ENCODE assay signal across 1 cellular context in genomic region chr19:8321067-8321759, GRCh38.
TF ChIP-seq lines count a peak whose summit lies in the region.

Gene NDUFA7, minus strand, starts transcription at chr19:8321375. Its CDS starts 17 bp downstream, at chr19:8321358.
Gene RPS28, plus strand, starts transcription at chr19:8321496. Its CDS starts 35 bp downstream, at chr19:8321531.

TF ChIP-seq in HepG2, 621 proteins besides CTCF, POLR2A, EP300 and RAD21 (continued from another document and continues in another):
- peak; percentile 67; the same call in 1 of the 2 replicates for TF ChIP-seq ZBTB25 (CRISPR knock-in tag; IDR thresholded peaks at IDR 0.05)
- 0 out of 2 replicates have a peak, but pooled peaks have one; percentile 50 for TF ChIP-seq KLF12 (CRISPR knock-in tag; IDR thresholded peaks at IDR 0.05; ENCODE audit: borderline replicate concordance)
- no peak for TF ChIP-seq ZNF496 (CRISPR knock-in tag; IDR thresholded peaks at IDR 0.05; ENCODE audit: insufficient replicate concordance)
- TF ChIP-seq ZFP36L2 (CRISPR knock-in tag; IDR thresholded peaks at IDR 0.05): no peak
- peak; percentile 88 for TF ChIP-seq GABPB1 (CRISPR knock-in tag; IDR thresholded peaks at IDR 0.05)
- peak; percentile 87 for TF ChIP-seq HNRNPK (IDR thresholded peaks at IDR 0.05; ENCODE audit: low read depth, low read length, poor library complexity, severe bottlenecking)
- TF ChIP-seq ELF4 (CRISPR knock-in tag; IDR thresholded peaks at IDR 0.05; ENCODE audit: borderline replicate concordance): 0 out of 2 replicates have a peak, but pooled peaks have one; percentile 52
- peak; percentile 40; the same call in 1 of the 2 replicates for TF ChIP-seq SNAPC2 (CRISPR knock-in tag; IDR thresholded peaks at IDR 0.05)
- no peak for TF ChIP-seq ZNF703 (CRISPR knock-in tag; IDR thresholded peaks at IDR 0.05; ENCODE audit: borderline replicate concordance)
- TF ChIP-seq ZBTB20 (CRISPR knock-in tag; IDR thresholded peaks at IDR 0.05; ENCODE audit: borderline replicate concordance, low read depth): no peak; the same call in 1 of the 2 replicates
- TF ChIP-seq MTERF4 (CRISPR knock-in tag; IDR thresholded peaks at IDR 0.05): no peak
- TF ChIP-seq SCMH1 (CRISPR knock-in tag; IDR thresholded peaks at IDR 0.05; ENCODE audit: borderline replicate concordance): no peak
- TF ChIP-seq CHD2 (IDR thresholded peaks at IDR 0.05; ENCODE audit: low read depth, low read length): peak; percentile 98
- TF ChIP-seq RXRA (CRISPR knock-in tag; IDR thresholded peaks at IDR 0.05): no peak
- TF ChIP-seq ZNF7 (CRISPR knock-in tag; IDR thresholded peaks at IDR 0.05): no peak
- no peak for TF ChIP-seq FLYWCH1 (CRISPR knock-in tag; IDR thresholded peaks at IDR 0.05)
- TF ChIP-seq AFF4 (CRISPR knock-in tag; IDR thresholded peaks at IDR 0.05): no peak
- TF ChIP-seq CBX2 (IDR thresholded peaks at IDR 0.05; ENCODE audit: low read depth, low read length): no peak
- TF ChIP-seq CBX2 (CRISPR knock-in tag; IDR thresholded peaks at IDR 0.05; ENCODE audit: low read depth): no peak
- no peak; the same call in 1 of the 2 replicates for TF ChIP-seq SATB2 (CRISPR knock-in tag; IDR thresholded peaks at IDR 0.05)
- TF ChIP-seq TARDBP (CRISPR knock-in tag; IDR thresholded peaks at IDR 0.05): peak; percentile 87
- peak; percentile 58; the same call in 1 of the 2 replicates for TF ChIP-seq STAT6 (CRISPR knock-in tag; IDR thresholded peaks at IDR 0.05; ENCODE audit: borderline replicate concordance)
- TF ChIP-seq ZBTB49 (CRISPR knock-in tag; IDR thresholded peaks at IDR 0.05; ENCODE audit: borderline replicate concordance): no peak
- TF ChIP-seq ZNF431 (CRISPR knock-in tag; IDR thresholded peaks at IDR 0.05; ENCODE audit: borderline replicate concordance, low read depth): peak; percentile 73
- peak; percentile 83 for TF ChIP-seq ZNF331 (CRISPR knock-in tag; IDR thresholded peaks at IDR 0.05)
- 0 out of 2 replicates have a peak, but pooled peaks have one; percentile 76 for TF ChIP-seq ZNF354B (CRISPR knock-in tag; IDR thresholded peaks at IDR 0.05)
- no peak for TF ChIP-seq PPARG (CRISPR knock-in tag; conservative IDR thresholded peaks at IDR 0.05)
- no peak for TF ChIP-seq FOXP4 (CRISPR knock-in tag; IDR thresholded peaks at IDR 0.05)
- 0 out of 2 replicates have a peak, but pooled peaks have one; percentile 45 for TF ChIP-seq SRY (CRISPR knock-in tag; IDR thresholded peaks at IDR 0.05)
- no peak for TF ChIP-seq TSC22D2 (CRISPR knock-in tag; IDR thresholded peaks at IDR 0.05; ENCODE audit: borderline replicate concordance)
- TF ChIP-seq ZNF761 (CRISPR knock-in tag; conservative IDR thresholded peaks at IDR 0.05): peak; percentile 67; the same call in 1 of the 2 replicates
- no peak for TF ChIP-seq ZNF543 (CRISPR knock-in tag; IDR thresholded peaks at IDR 0.05)
- peak; percentile 44 for TF ChIP-seq ZNF407 (CRISPR knock-in tag; IDR thresholded peaks at IDR 0.05; ENCODE audit: not compliant biosample characterization)
- no peak for TF ChIP-seq AKAP8 (CRISPR knock-in tag; IDR thresholded peaks at IDR 0.05)
